In the genomic region with DNA sequence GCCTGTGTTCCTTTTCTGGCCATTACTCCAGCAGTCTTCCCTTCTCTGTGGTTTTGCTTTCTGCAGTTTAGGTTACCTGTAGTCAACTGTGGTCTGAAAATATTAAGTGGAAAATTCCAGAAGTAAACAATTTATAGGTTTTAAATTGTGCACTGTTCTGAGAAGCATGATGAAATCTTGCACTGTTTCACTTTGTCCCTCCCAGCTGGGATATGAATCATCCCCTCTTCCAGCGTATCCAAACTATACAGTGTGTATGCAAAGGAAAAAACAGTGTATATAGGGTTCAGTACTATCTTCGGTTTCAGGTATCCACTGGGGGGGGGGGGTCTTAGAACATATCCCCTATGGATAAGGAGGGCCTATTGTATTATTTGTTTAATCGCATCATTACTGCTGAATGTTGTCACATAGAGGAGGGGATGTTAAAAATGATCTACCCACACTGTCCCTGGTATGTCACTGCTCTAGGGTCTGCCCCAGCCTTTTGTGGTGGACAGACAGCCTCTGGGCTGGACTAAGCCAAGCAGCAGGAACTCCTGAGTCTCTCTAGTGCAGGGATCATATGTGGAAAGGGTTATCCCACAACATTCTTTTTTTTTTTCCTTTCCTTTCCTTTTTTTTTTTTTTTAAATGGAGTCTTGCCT, we compare ENCODE assay signal across 7 cellular contexts.
DNase-seq lines count a peak whose midpoint lies in the region; ATAC-seq, FAIRE-seq and TF ChIP-seq lines count a peak whose summit lies in the region.

No MANE protein-coding gene starts in this region.

- no peaks in the 10 kb centered on the region for H3K27me3 Mint-ChIP-seq in nephron progenitor cell (ENCODE audit: low read depth, poor library complexity)

- ATAC-seq in GM19467 (IDR thresholded peaks at IDR 0.05; ENCODE audit: unreplicated experiment) = no peak

- TF ChIP-seq POLR2A in GM12891 (IDR thresholded peaks at IDR 0.05; ENCODE audit: low read depth, low read length) = no peak

- H3K27ac ChIP-seq in OCI-LY1 (ENCODE audit: low read depth, low read length, poor library complexity, severe bottlenecking) = peak overlapping the region; percentile 98
- peak overlapping the region; percentile 75 for H3K27ac ChIP-seq in brain microvascular endothelial cell

- no peak overlapping the region for H3K27ac Mint-ChIP-seq in nephron progenitor cell

- H3K9me2 ChIP-seq in OCI-LY1 (ENCODE audit: low read depth, low read length) = no peaks in the 10 kb centered on the region

- in situ Hi-C loops in brain microvascular endothelial cell (cut with HindIII; ENCODE audit: low pct_ligation_motif_present, low sequenced_read_pairs) = no loop called here

- H4K20me1 ChIP-seq in OCI-LY1 (ENCODE audit: insufficient read depth, low read length) = no peaks in the 10 kb centered on the region

- no peak overlapping the region; the same call in 1 of the 2 replicates for H3K9ac ChIP-seq in OCI-LY1 (ENCODE audit: low read length)

- H3K9me3 Mint-ChIP-seq in nephron progenitor cell = peaks cover 4% of the 10 kb centered on the region

- no peak for TF ChIP-seq CTCF in OCI-LY1 (IDR thresholded peaks at IDR 0.05; ENCODE audit: low read length)
- TF ChIP-seq CTCF in brain microvascular endothelial cell (IDR thresholded peaks at IDR 0.05; ENCODE audit: low read depth, low read length, missing control alignments) = no peak
- TF ChIP-seq CTCF in nephron progenitor cell (IDR thresholded peaks at IDR 0.05) = no peak

- no peaks in the 10 kb centered on the region for H3K27me3 ChIP-seq in OCI-LY1 (ENCODE audit: insufficient read depth, low read length)
- H3K27me3 ChIP-seq in brain microvascular endothelial cell (replicated peaks) = no peaks in the 10 kb centered on the region

- H3K79me2 ChIP-seq in OCI-LY1 (ENCODE audit: insufficient read depth, low read length) = no peaks in the 10 kb centered on the region

- H3K36me3 Mint-ChIP-seq in nephron progenitor cell (ENCODE audit: low read depth) = no peaks in the 10 kb centered on the region

- 0 out of 2 replicates have a peak overlapping the region, but pooled peaks have one; percentile 46 for H3K4me2 ChIP-seq in OCI-LY1 (ENCODE audit: low read length)

- no peaks in the 10 kb centered on the region for H3K9me3 ChIP-seq in OCI-LY1 (ENCODE audit: low read length)

- no peak overlapping the region for H3K4me3 Mint-ChIP-seq in nephron progenitor cell

- no peak for DNase-seq in GM12891 (ENCODE audit: insufficient read length, low spot score)
- peak; percentile 61 for DNase-seq in brain microvascular endothelial cell
- peak; percentile 78 for DNase-seq in renal cortical epithelial cell (ENCODE audit: low read depth)
- no peak for DNase-seq in nephron progenitor cell
- no peak for DNase-seq in Ammon's horn (ENCODE audit: low spot score)

- H2AFZ ChIP-seq in OCI-LY1 (ENCODE audit: low read length) = no peak overlapping the region

- no peak overlapping the region for H3K4me3 ChIP-seq in OCI-LY1 (ENCODE audit: low read depth, low read length, poor library complexity, severe bottlenecking)
- no peak overlapping the region for H3K4me3 ChIP-seq in brain microvascular endothelial cell (ENCODE audit: low read depth, low read length)

- peak; percentile 64 for FAIRE-seq in GM12891 (lab: Jason Lieb, UNC)

- peaks cover 11% of the 10 kb centered on the region for H3K4me1 Mint-ChIP-seq in nephron progenitor cell

- H3F3A ChIP-seq in OCI-LY1 (ENCODE audit: insufficient read depth, low read length) = no peaks in the 10 kb centered on the region

- peaks cover 58% of the 10 kb centered on the region for H3K4me1 ChIP-seq in OCI-LY1 (ENCODE audit: insufficient read depth, low read length, severe bottlenecking)

- H3K36me3 ChIP-seq in OCI-LY1 (ENCODE audit: insufficient read depth, low read length) (no peaks in the 10 kb centered on the region), brain microvascular endothelial cell (replicated peaks) (no peaks in the 10 kb centered on the region)

TF ChIP-seq in GM12891, 5 proteins besides CTCF, POLR2A, EP300 and RAD21:
- TF ChIP-seq POLR2AphosphoS5 (IDR thresholded peaks at IDR 0.05; ENCODE audit: low read depth, low read length) (no peak), SPI1 (IDR thresholded peaks at IDR 0.05; ENCODE audit: low read depth, low read length) (no peak), TAF1 (IDR thresholded peaks at IDR 0.05; ENCODE audit: low read depth, low read length) (no peak), PAX5 (IDR thresholded peaks at IDR 0.05; ENCODE audit: insufficient read depth, low read length, severe bottlenecking) (no peak), POU2F2 (IDR thresholded peaks at IDR 0.05; ENCODE audit: low read depth, low read length) (no peak)
TF ChIP-seq in GM12891: peak in this region for 0.

Comparison
In these comparisons a context has a peak if more than half of its experiments do, and no peak if none do; other contexts are left out.
1. DNase-seq: peak in brain microvascular endothelial cell (single experiment) and renal cortical epithelial cell (single experiment); none in GM12891 (single experiment), nephron progenitor cell (single experiment) and Ammon's horn (single experiment).